21 cellular contexts compared by ENCODE assay signal in the genomic region with DNA sequence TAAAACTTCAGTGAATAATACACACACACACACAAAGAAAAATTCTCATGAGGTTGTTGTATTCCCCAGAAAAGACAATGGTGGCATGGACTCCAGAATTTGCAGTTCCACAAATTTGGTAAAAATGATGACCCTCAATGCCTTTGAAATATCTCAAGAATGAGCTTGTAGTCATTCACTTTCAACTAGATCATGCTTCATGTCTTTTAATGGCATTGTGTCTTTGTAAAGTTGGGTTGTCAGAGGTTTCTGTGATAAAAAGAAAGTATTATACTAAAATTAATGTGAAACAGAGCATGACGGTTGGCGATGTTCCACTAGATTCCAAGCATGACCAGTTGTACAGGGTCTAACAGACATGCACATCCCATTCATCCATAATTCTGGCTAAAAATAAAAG.
"Had no signal": no experiment of that assay in that cellular context is flagged by ENCODE, and none has a peak within 500 bp of the region (broad histone marks: within the 10 kb centered on the region; RNA-seq: fewer than 3 reads in every experiment).

No MANE protein-coding gene starts in this region.

- DNase-seq: naive thymus-derived CD4-positive, alpha-beta T cell; natural killer cell; occipital lobe; ovary; posterior cingulate gyrus; psoas muscle; right cardiac atrium; right lobe of liver; sigmoid colon; small intestine; stimulated activated CD4-positive, alpha-beta T cell treated with anti-CD3 and anti-CD28 coated beads, Interleukin-15, amount 100 ng/mL, for 24 hours; stimulated activated CD4-positive, alpha-beta T cell treated with anti-CD3 and anti-CD28 coated beads, Interleukin-2, amount 100 ng/mL, for 24 hours; stimulated activated CD4-positive, alpha-beta T cell treated with anti-CD3 and anti-CD28 coated beads, Interleukin-2, amount 100 ng/mL, for 48 hours; stimulated activated CD4-positive, alpha-beta T cell treated with anti-CD3 and anti-CD28 coated beads, Interleukin-4, amount 100 ng/mL, for 24 hours; stimulated activated naive B cell treated with anti-CD40 and anti-IgM and Interleukin-4, amounts not matched to agents 10 μg/mL and 1 μg/mL and 100 μg/mL, for 72 hours; stimulated activated naive CD4-positive, alpha-beta T cell treated with Interleukin-2 at 50 U/mL for 16 hours; stomach; thyroid gland; trophoblast cell; upper lobe of left lung had no signal

- ATAC-seq: naive thymus-derived CD4-positive, alpha-beta T cell; natural killer cell; psoas muscle; right cardiac atrium; right lobe of liver; stimulated activated effector memory CD8-positive, alpha-beta T cell treated with anti-CD3 and anti-CD28 coated beads, Interleukin-12 subunit alpha, Interleukin-12 subunit beta, amount 100 ng/mL, for 72 hours; stimulated activated naive B cell treated with anti-CD40 and anti-IgM and Interleukin-4, amounts not matched to agents 10 μg/mL and 1 μg/mL and 100 μg/mL, for 72 hours had no signal
